8 cellular contexts compared by ENCODE assay signal in the genomic region with DNA sequence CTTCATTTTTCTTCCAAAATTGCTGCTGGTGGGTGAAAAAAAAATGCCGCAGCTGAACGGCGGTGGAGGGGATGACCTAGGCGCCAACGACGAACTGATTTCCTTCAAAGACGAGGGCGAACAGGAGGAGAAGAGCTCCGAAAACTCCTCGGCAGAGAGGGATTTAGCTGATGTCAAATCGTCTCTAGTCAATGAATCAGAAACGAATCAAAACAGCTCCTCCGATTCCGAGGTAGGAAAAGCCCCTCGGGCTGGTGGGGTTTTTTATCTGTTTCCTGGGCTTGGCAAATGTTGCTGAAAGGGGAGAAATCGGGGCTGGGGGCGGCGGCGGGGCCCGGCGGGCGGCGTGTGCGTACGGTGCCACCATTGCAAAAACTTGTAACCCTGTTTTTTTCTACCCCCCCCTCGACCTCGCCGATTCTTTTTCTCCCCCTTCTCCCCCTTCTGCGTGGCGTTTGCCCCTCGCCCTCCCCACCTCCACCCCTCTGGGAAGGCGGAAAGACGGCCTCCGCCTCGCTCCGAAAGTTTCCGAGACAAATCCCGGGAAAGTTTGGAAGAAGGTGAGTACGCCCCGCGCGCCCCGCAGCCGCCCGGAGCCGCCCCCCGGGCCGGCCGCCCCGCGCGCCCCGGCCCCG. TPM values are rescaled to one million over a fixed set of nuclear protein-coding genes. Genes with fewer than 3 reads are reported as not detected.
DNase-seq lines count a peak whose midpoint lies in the region; ATAC-seq and TF ChIP-seq lines count a peak whose summit lies in the region.

No MANE protein-coding gene starts in this region.

- H3K27ac ChIP-seq in neutrophil = peak overlapping the region; percentile 84

- peaks cover 56% of the 10 kb centered on the region for H3K36me3 Mint-ChIP-seq in Caco-2 (ENCODE audit: insufficient read depth, unreplicated experiment)

- H3K4me1 Mint-ChIP-seq in Caco-2 (ENCODE audit: low read depth, unreplicated experiment) = peaks cover 36% of the 10 kb centered on the region

- TF ChIP-seq CTCF in Caco-2 (IDR thresholded peaks at IDR 0.05; ENCODE audit: insufficient read depth in 1 of 2, low read depth in 1 of 2, low read length in 1 of 2, severe bottlenecking in 1 of 2, unreplicated experiment in 1 of 2) (no peak), fibroblast of the aortic adventitia (IDR thresholded peaks at IDR 0.05; ENCODE audit: insufficient read depth, low read length) (no peak), neutrophil (IDR thresholded peaks at IDR 0.05) (no peak)

- no peaks in the 10 kb centered on the region for H3K9me3 Mint-ChIP-seq in Caco-2 (ENCODE audit: unreplicated experiment)

- peak overlapping the region; percentile 94 for H3K27ac Mint-ChIP-seq in Caco-2 (ENCODE audit: unreplicated experiment)

- no peaks in the 10 kb centered on the region for H3K27me3 Mint-ChIP-seq in Caco-2 (ENCODE audit: insufficient read depth, unreplicated experiment)

- peak overlapping the region; percentile 87 for H3K4me3 ChIP-seq in Caco-2 (ENCODE audit: low read depth, low read length)
- peak overlapping the region; percentile 81 for H3K4me3 ChIP-seq in fibroblast of the aortic adventitia (ENCODE audit: low read depth, low read length)
- H3K4me3 ChIP-seq in neutrophil (ENCODE audit: low read depth in 1 of 2, low read length in 1 of 2) = peak overlapping the region; percentile 66 to 94

- H3K9me3 ChIP-seq in Caco-2 (no peaks in the 10 kb centered on the region), neutrophil (no peaks in the 10 kb centered on the region)

- H3K4me1 ChIP-seq in Caco-2 = peaks cover 46% of the 10 kb centered on the region
- peaks cover 33 to 35% of the 10 kb centered on the region in 2 experiments for H3K4me1 ChIP-seq in neutrophil (ENCODE audit: control insufficient read depth in 1 of 2, insufficient read depth in 1 of 2, low read depth in 1 of 2, low read length in 1 of 2)

- CTCF ChIA-PET in Caco-2 (lab: Charles Lee) = interaction anchor here (0.7 to 0.8 kb wide), 2 partner anchors 74 to 347 kb away, joined by 3 read pairs; no protein-coding TSS in a partner anchor

- H3K27me3 ChIP-seq in Caco-2 (replicated peaks; ENCODE audit: control insufficient read depth, insufficient read depth, low read length) = no peaks in the 10 kb centered on the region
- H3K27me3 ChIP-seq in neutrophil = peaks cover 21% of the 10 kb centered on the region

- no peak for ATAC-seq in GM21423 (IDR thresholded peaks at IDR 0.05; ENCODE audit: unreplicated experiment)

- DNase-seq in Caco-2 (peak; percentile 48 to 49), M059J (ENCODE audit: low read depth) (peak; percentile 63), fibroblast of the aortic adventitia (ENCODE audit: low read depth) (peak; percentile 50), NCI-H345 treated with DMSO at 0.1 percent for 48 hours (lab: John Stamatoyannopoulos, UW; ENCODE audit: unreplicated experiment) (no peak), dedifferentiated amniotic fluid mesenchymal stem cell (ENCODE audit: extremely low spot score) (no peak)
- peak; percentile 56 for DNase-seq in activated CD8-positive, alpha-beta memory T cell treated with anti-CD3 and anti-CD28 coated beads, Interleukin-2, amount 50 U/mL, for 48 hours

- no TSS peak for BruUV-seq in Caco-2 (replicated peaks; lab: Mats Ljungman, UMichigan)

- H3K4me3 Mint-ChIP-seq in Caco-2 (ENCODE audit: unreplicated experiment) = peak overlapping the region; percentile 90

- no peaks in the 10 kb centered on the region for H3K36me3 ChIP-seq in Caco-2 (ENCODE audit: control insufficient read depth, insufficient read depth, low read length)
- no peaks in the 10 kb centered on the region for H3K36me3 ChIP-seq in neutrophil

- POLR2A ChIA-PET in Caco-2 (lab: Charles Lee) = interaction anchor here (0.6 to 1.0 kb wide), 4 partner anchors 9 to 243 kb away, joined by 3 to 4 read pairs (median 4); no protein-coding TSS in a partner anchor

- intact Hi-C loops in Caco-2 (cut with micrococcal nuclease; ENCODE audit: unreplicated experiment) = loop anchor here (1.0 to 5.0 kb wide), 6 partner anchors 18 to 174 kb away; no protein-coding TSS in a partner anchor

RNA-seq across cellular contexts. Expression of gene TCF7L2, which starts 0.8 kb away (rescaled TPM):
- total RNA-seq in Caco-2 (2022) (45.4 and 50.9 TPM in 2 replicates), fibroblast of the aortic adventitia (ENCODE audit: low replicate concordance) (8.8 and 14.8 TPM in 2 replicates)
- total RNA-seq in M059J (2014; rRNA removed; shearing (Covaris generic)) = 0.34 and 2.6 TPM in 2 replicates

Comparison
In these comparisons a context has a peak if more than half of its experiments do, and no peak if none do; other contexts are left out.
1. DNase-seq: peak in Caco-2 (2 of 2), M059J (single experiment), activated CD8-positive, alpha-beta memory T cell treated with anti-CD3 and anti-CD28 coated beads, Interleukin-2, amount 50 U/mL, for 48 hours (single experiment) and fibroblast of the aortic adventitia (single experiment); none in NCI-H345 treated with DMSO at 0.1 percent for 48 hours (single experiment) and dedifferentiated amniotic fluid mesenchymal stem cell (single experiment).
2. Peak in every context shown above with its lines, with median percentiles within 50 percentile points of each other: H3K4me3 ChIP-seq.